In the genomic region with DNA sequence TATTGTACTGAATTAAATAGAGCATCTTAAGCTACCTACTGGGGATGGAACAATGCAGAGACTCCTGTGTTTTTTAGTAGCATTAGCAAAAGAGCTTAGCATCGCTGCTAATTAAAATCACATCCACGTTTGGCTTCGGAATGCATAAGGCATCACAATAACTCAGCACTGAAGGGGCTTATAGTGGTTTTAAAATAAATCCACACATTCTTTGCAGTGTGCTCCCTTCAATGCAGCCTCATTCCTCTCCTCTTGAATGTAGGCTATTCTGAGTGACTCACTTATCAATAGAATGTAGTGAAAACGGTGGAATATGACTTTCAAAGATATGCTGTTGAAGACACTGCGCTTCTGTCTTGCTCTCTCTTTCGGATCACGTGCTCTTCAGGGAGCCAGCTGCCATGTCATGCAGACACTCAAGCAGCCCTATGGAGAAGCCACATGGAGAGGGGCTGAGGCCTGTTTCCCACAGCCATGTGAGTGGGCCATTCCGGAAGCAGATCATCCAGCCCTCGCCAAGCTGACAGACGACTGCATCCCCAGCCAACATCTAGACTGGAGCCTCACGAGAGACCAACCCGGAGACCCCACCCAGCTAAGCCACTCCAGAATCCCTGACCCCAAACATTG, we compare ENCODE assay signal across 19 cellular contexts.
A peak's percentile ranks its signal among the peaks of the same experiment; 100 is the strongest.
DNase-seq lines count a peak whose midpoint lies in the region; TF ChIP-seq lines count a peak whose summit lies in the region.
"Had no signal": no experiment of that assay in that cellular context is flagged by ENCODE, and none has a peak within 500 bp of the region (broad histone marks: within the 10 kb centered on the region; RNA-seq: fewer than 3 reads in every experiment).

No MANE protein-coding gene starts in this region.

- peaks cover 3% of the 10 kb centered on the region for H3K4me1 Mint-ChIP-seq in activated CD4-positive, alpha-beta memory T cell treated with anti-CD3 and anti-CD28 coated beads for 36 hours (ENCODE audit: low read depth)
- H3K4me1 Mint-ChIP-seq: CD14-positive monocyte; CD4-positive, alpha-beta memory T cell had no signal

- no peaks in the 10 kb centered on the region for H3K79me2 ChIP-seq in osteoblast (ENCODE audit: insufficient read depth, low read length)

- no peaks in the 10 kb centered on the region for H3K9me3 ChIP-seq in osteoblast (ENCODE audit: low read depth, low read length)
- H3K9me3 ChIP-seq: A549 had no signal

- CTCF ChIA-PET in activated CD4-positive, alpha-beta memory T cell treated with anti-CD3 and anti-CD28 coated beads for 36 hours (lab: Charles Lee) = no interaction called here

- H3K27ac ChIP-seq in osteoblast (ENCODE audit: low read depth, low read length) = no peak overlapping the region
- H3K27ac ChIP-seq: 22Rv1, A549, GM23248 had no signal

- no peaks in the 10 kb centered on the region for H3K36me3 Mint-ChIP-seq in activated CD4-positive, alpha-beta memory T cell treated with anti-CD3 and anti-CD28 coated beads for 36 hours
- H3K36me3 Mint-ChIP-seq: CD14-positive monocyte; CD4-positive, alpha-beta memory T cell had no signal

- H3K4me1 ChIP-seq in osteoblast (ENCODE audit: insufficient read depth, low read length) = peaks cover 9% of the 10 kb centered on the region
- H3K4me1 ChIP-seq: A549 had no signal

- no peak overlapping the region for H3K4me3 Mint-ChIP-seq in activated CD4-positive, alpha-beta memory T cell treated with anti-CD3 and anti-CD28 coated beads for 36 hours
- H3K4me3 Mint-ChIP-seq: CD14-positive monocyte; CD4-positive, alpha-beta memory T cell had no signal

- DNase-seq in NCI-H82 (lab: John Stamatoyannopoulos, UW) = peak; percentile 62
- no peak for DNase-seq in NCI-H82 treated with DMSO at 0.1 percent for 48 hours (lab: John Stamatoyannopoulos, UW; ENCODE audit: unreplicated experiment)
- DNase-seq in SK-N-DZ (ENCODE audit: low spot score) = peak; percentile 18
- peak; percentile 16 for DNase-seq in foreskin melanocyte
- DNase-seq in osteoblast (ENCODE audit: insufficient read length, low spot score, missing footprints) = peak; percentile 58
- no peak for DNase-seq in activated CD4-positive, alpha-beta T cell treated with anti-CD3 and anti-CD28 coated beads for 1 hour
- DNase-seq in activated T-cell treated with anti-CD3 and anti-CD28 coated beads, Interleukin-2, amount 50 U/mL, for 1 hour = no peak
- no peak for DNase-seq in activated CD4-positive, alpha-beta memory T cell treated with anti-CD3 and anti-CD28 coated beads for 36 hours
- DNase-seq: AML-193; Calu3; CD4-positive, alpha-beta memory T cell; DMS79 treated with DMSO at 0.1 percent for 48 hours; GM23248; HCEC 1CT; IMR-90 had no signal

- no peak overlapping the region for H3K4me2 ChIP-seq in osteoblast (ENCODE audit: insufficient read depth, low read length)
- H3K4me2 ChIP-seq: A549 had no signal

- POLR2A ChIA-PET in activated CD4-positive, alpha-beta memory T cell treated with anti-CD3 and anti-CD28 coated beads for 36 hours (lab: Charles Lee) = no interaction called here

- no peak overlapping the region for H3K4me3 ChIP-seq in osteoblast (ENCODE audit: insufficient read depth, low read length)
- H3K4me3 ChIP-seq: A549, GM12878, GM23248 had no signal

- intact Hi-C loops in activated CD4-positive, alpha-beta memory T cell treated with anti-CD3 and anti-CD28 coated beads for 36 hours (cut with micrococcal nuclease) = no loop called here

- H3K9me3 Mint-ChIP-seq in activated CD4-positive, alpha-beta memory T cell treated with anti-CD3 and anti-CD28 coated beads for 36 hours = no peaks in the 10 kb centered on the region
- H3K9me3 Mint-ChIP-seq: CD14-positive monocyte had no signal

- peaks cover 3% of the 10 kb centered on the region for H4K20me1 ChIP-seq in osteoblast (ENCODE audit: insufficient read depth, low read length)

- H2AFZ ChIP-seq in osteoblast (ENCODE audit: low read length) = no peak overlapping the region
- H2AFZ ChIP-seq: GM23248 had no signal

- no peak overlapping the region for H3K27ac Mint-ChIP-seq in activated CD4-positive, alpha-beta memory T cell treated with anti-CD3 and anti-CD28 coated beads for 36 hours
- H3K27ac Mint-ChIP-seq: CD4-positive, alpha-beta memory T cell had no signal

- peaks cover 28% of the 10 kb centered on the region for H3K27me3 ChIP-seq in osteoblast (ENCODE audit: insufficient read depth, low read length)

- TF ChIP-seq CTCF in osteoblast (IDR thresholded peaks at IDR 0.05; ENCODE audit: extremely low read depth, low read depth, low read length) = no peak

- H3K27me3 Mint-ChIP-seq in activated CD4-positive, alpha-beta memory T cell treated with anti-CD3 and anti-CD28 coated beads for 36 hours = peaks cover 5% of the 10 kb centered on the region

- H3K36me3 ChIP-seq in osteoblast (ENCODE audit: insufficient read depth, low read length) = no peaks in the 10 kb centered on the region

Comparison
In these comparisons a context has a peak if more than half of its experiments do, and no peak if none do; other contexts are left out.
1. DNase-seq: peak in NCI-H82 (single experiment), SK-N-DZ (single experiment), foreskin melanocyte (single experiment) and osteoblast (single experiment); none in NCI-H82 treated with DMSO at 0.1 percent for 48 hours (single experiment), activated CD4-positive, alpha-beta T cell treated with anti-CD3 and anti-CD28 coated beads for 1 hour (single experiment), activated T-cell treated with anti-CD3 and anti-CD28 coated beads, Interleukin-2, amount 50 U/mL, for 1 hour (single experiment) and activated CD4-positive, alpha-beta memory T cell treated with anti-CD3 and anti-CD28 coated beads for 36 hours (single experiment).